8 cellular contexts compared by ENCODE assay signal in genomic region chr16:67667817-67668494, GRCh38. TPM values are rescaled to one million over a fixed set of nuclear protein-coding genes. Genes with fewer than 3 reads are reported as not detected.
A peak's percentile ranks its signal among the peaks of the same experiment; 100 is the strongest.
DNase-seq lines count a peak whose midpoint lies in the region; ATAC-seq and TF ChIP-seq lines count a peak whose summit lies in the region.

No MANE protein-coding gene starts in this region.

- peak overlapping the region; percentile 42 to 98 (median 92) for H3K27ac ChIP-seq in dorsolateral prefrontal cortex

- ATAC-seq in GM18870 (IDR thresholded peaks at IDR 0.05; ENCODE audit: unreplicated experiment) = peak; percentile 68
- ATAC-seq in HG03139 (IDR thresholded peaks at IDR 0.05; ENCODE audit: unreplicated experiment) = peak; percentile 67

- H3K4me3 ChIP-seq in dorsolateral prefrontal cortex = peak overlapping the region; percentile 67 to 97 (median 81)

- peak; percentile 92 for TF ChIP-seq CTCF in AG09319 (IDR thresholded peaks at IDR 0.05; ENCODE audit: low read depth, low read length)
- TF ChIP-seq CTCF in dorsolateral prefrontal cortex (IDR thresholded peaks at IDR 0.05 in 54 of 56, conservative IDR thresholded peaks at IDR 0.05 in 2 of 56; ENCODE audit: low read depth in 1 of 56, partially characterized antibody in 56 of 56) = peak in 55 of 56 donors; percentile 56 to 92 (median 83)

- DNase-seq in AG09319 (ENCODE audit: extremely low read depth, low read depth) = peak; percentile 83
- DNase-seq in NCI-H524 (lab: John Stamatoyannopoulos, UW) = peak; percentile 98 to 99
- DNase-seq in activated CD4-positive, alpha-beta T cell treated with anti-CD3 and anti-CD28 coated beads, Interleukin-2, amount 50 U/mL, for 4 hours = peak; percentile 74 to 79
- DNase-seq in dorsolateral prefrontal cortex = peak; percentile 71 to 93 (median 90)
- peak; percentile 89 to 92 for DNase-seq in lung microvascular endothelial cell (ENCODE audit: low read depth in 2 of 2)
- peak; percentile 64 for DNase-seq in stimulated activated CD8-positive, alpha-beta memory T cell treated with anti-CD3 and anti-CD28 coated beads, Interleukin-12 subunit alpha, Interleukin-12 subunit beta, amount 100 ng/mL, for 1 hour (ENCODE audit: low read depth)

- H3K27me3 ChIP-seq in dorsolateral prefrontal cortex = no peaks in the 10 kb centered on the region

- intact Hi-C loops in dorsolateral prefrontal cortex (cut with DNase I) = loop anchor here (1.0 to 5.0 kb wide), 3 partner anchors 121 to 147 kb away; no protein-coding TSS in a partner anchor

RNA-seq across cellular contexts. Expression of gene C16orf86, which starts 1.3 kb away (rescaled TPM):
- 10 to 100 TPM in 21 of 120 experiments, 1 to 10 TPM in 99; 3.5 to 17.8 (median 7.3) TPM for total RNA-seq in dorsolateral prefrontal cortex
- total RNA-seq in lung microvascular endothelial cell = 2.6 and 2.8 TPM in 2 replicates

RNA-seq across cellular contexts. Expression of gene ENKD1, which starts 1.4 kb away (rescaled TPM):
- 10 to 100 TPM in 93 of 120 experiments, 1 to 10 TPM in 27; 5.8 to 19.4 (median 11.7) TPM for total RNA-seq in dorsolateral prefrontal cortex
- total RNA-seq in lung microvascular endothelial cell = 7.0 and 8.5 TPM in 2 replicates

RNA-seq across cellular contexts. Expression of gene PARD6A, which starts 7.2 kb away (rescaled TPM):
- total RNA-seq in dorsolateral prefrontal cortex (10 to 100 TPM; 13.9 to 52.7 (median 27.3) TPM), lung microvascular endothelial cell (2.6 and 4.8 TPM in 2 replicates)

RNA-seq across cellular contexts. Expression of gene ACD, which starts 7.9 kb away (rescaled TPM):
- total RNA-seq in dorsolateral prefrontal cortex (10 to 100 TPM; 19.1 to 42.5 (median 29.0) TPM), lung microvascular endothelial cell (8.3 and 10.5 TPM in 2 replicates)

RNA-seq across cellular contexts. Expression of gene CARMIL2, which starts 23.0 kb away (rescaled TPM):
- total RNA-seq in dorsolateral prefrontal cortex = 100 to 1,000 TPM in 2 of 120 experiments, 10 to 100 TPM in 118; 19.6 to 121 (median 72.6) TPM
- total RNA-seq in lung microvascular endothelial cell = 0.44 and 0.79 TPM in 2 replicates

Comparison
In these comparisons a context has a peak if more than half of its experiments do, and no peak if none do; other contexts are left out.
1. Peak in every context shown above with its lines: DNase-seq, ATAC-seq, H3K4me3 ChIP-seq and H3K27ac ChIP-seq.